Comparison of ENCODE assay signal across 8 cellular contexts in genomic region chr3:97658670-97659285, GRCh38.
A peak's percentile ranks its signal among the peaks of the same experiment; 100 is the strongest.
DNase-seq lines count a peak whose midpoint lies in the region; ATAC-seq and TF ChIP-seq lines count a peak whose summit lies in the region.

No MANE protein-coding gene starts in this region.

- H3K4me3 ChIP-seq in aorta (ENCODE audit: low read length in 2 of 2): no peak overlapping the region

- no peak for ATAC-seq in activated CD8-positive, alpha-beta T cell treated with anti-CD3 and anti-CD28 coated beads for 36 hours
- ATAC-seq in activated CD8-positive, alpha-beta T cell treated with anti-CD3 and anti-CD28 coated beads, Interleukin-2, amount 10 ng/mL, durations not matched to agents 7 days and 5 days: no peak
- no peak for ATAC-seq in aorta (ENCODE audit: low FRiP score)

- peak; percentile 73 for TF ChIP-seq CTCF in activated CD8-positive, alpha-beta T cell treated with anti-CD3 and anti-CD28 coated beads for 36 hours (IDR thresholded peaks at IDR 0.05)

- no peaks in the 10 kb centered on the region for H3K9me3 ChIP-seq in aorta (ENCODE audit: control insufficient read depth, low read length)

- no peak for DNase-seq in activated CD8-positive, alpha-beta T cell treated with anti-CD3 and anti-CD28 coated beads for 36 hours
- no peak for DNase-seq in activated CD8-positive, alpha-beta T cell treated with anti-CD3 and anti-CD28 coated beads, Interleukin-2, amount 10 ng/mL, durations not matched to agents 7 days and 5 days
- DNase-seq in NCI-H1092 treated with DMSO at 0.1 percent for 48 hours (lab: John Stamatoyannopoulos, UW): peak; percentile 76
- peak; percentile 25 for DNase-seq in SW480 (ENCODE audit: low spot score)
- peak; percentile 29 for DNase-seq in iPS-NIHi11 (ENCODE audit: low spot score)
- DNase-seq in activated CD8-positive, alpha-beta memory T cell treated with anti-CD3 and anti-CD28 coated beads, Interleukin-2, amount 50 U/mL, for 4 hours: no peak
- DNase-seq in activated CD4-positive, CD25-positive, alpha-beta regulatory T cell (lab: John Stamatoyannopoulos, UW): no peak
- no peak for DNase-seq in aorta

- intact Hi-C loops in activated CD8-positive, alpha-beta T cell treated with anti-CD3 and anti-CD28 coated beads for 36 hours (cut with micrococcal nuclease): no loop called here
- intact Hi-C loops in aorta (cut with DNase I): loop anchor here in 1 of 2 donors (10.0 kb wide), 1 partner anchor 794 kb away; no protein-coding TSS in a partner anchor

- H3K9me3 Mint-ChIP-seq in activated CD8-positive, alpha-beta T cell treated with anti-CD3 and anti-CD28 coated beads for 36 hours: no peaks in the 10 kb centered on the region
- no peaks in the 10 kb centered on the region for H3K9me3 Mint-ChIP-seq in activated CD8-positive, alpha-beta T cell treated with anti-CD3 and anti-CD28 coated beads, Interleukin-2, amount 10 ng/mL, durations not matched to agents 7 days and 5 days (ENCODE audit: insufficient read depth)

- no peak overlapping the region for H3K27ac Mint-ChIP-seq in activated CD8-positive, alpha-beta T cell treated with anti-CD3 and anti-CD28 coated beads for 36 hours
- no peak overlapping the region for H3K27ac Mint-ChIP-seq in activated CD8-positive, alpha-beta T cell treated with anti-CD3 and anti-CD28 coated beads, Interleukin-2, amount 10 ng/mL, durations not matched to agents 7 days and 5 days

- POLR2A ChIA-PET in activated CD8-positive, alpha-beta T cell treated with anti-CD3 and anti-CD28 coated beads for 36 hours (lab: Charles Lee): no interaction called here
- POLR2A ChIA-PET in activated CD8-positive, alpha-beta T cell treated with anti-CD3 and anti-CD28 coated beads, Interleukin-2, amount 10 ng/mL, durations not matched to agents 7 days and 5 days (lab: Charles Lee): no interaction called here

- H3K36me3 Mint-ChIP-seq in activated CD8-positive, alpha-beta T cell treated with anti-CD3 and anti-CD28 coated beads for 36 hours (ENCODE audit: low read depth): no peaks in the 10 kb centered on the region
- H3K36me3 Mint-ChIP-seq in activated CD8-positive, alpha-beta T cell treated with anti-CD3 and anti-CD28 coated beads, Interleukin-2, amount 10 ng/mL, durations not matched to agents 7 days and 5 days (ENCODE audit: low read depth): no peaks in the 10 kb centered on the region

- H3K4me1 ChIP-seq in aorta (ENCODE audit: control insufficient read depth in 1 of 2, insufficient read depth in 2 of 2, low read length in 2 of 2): no peaks in the 10 kb centered on the region

- 41 to 48% methylated on average over 3 of the region's 3 CpGs for WGBS in aorta, 2 donors

- no peaks in the 10 kb centered on the region for H3K27me3 ChIP-seq in aorta (ENCODE audit: control insufficient read depth in 1 of 2, insufficient read depth in 2 of 2, low read length in 1 of 2)

- H3K36me3 ChIP-seq in aorta (ENCODE audit: control insufficient read depth in 1 of 2, insufficient read depth in 2 of 2, low read length in 1 of 2): no peaks in the 10 kb centered on the region

- H3K4me3 Mint-ChIP-seq in activated CD8-positive, alpha-beta T cell treated with anti-CD3 and anti-CD28 coated beads for 36 hours: no peak overlapping the region
- no peak overlapping the region for H3K4me3 Mint-ChIP-seq in activated CD8-positive, alpha-beta T cell treated with anti-CD3 and anti-CD28 coated beads, Interleukin-2, amount 10 ng/mL, durations not matched to agents 7 days and 5 days

- H3K27me3 Mint-ChIP-seq in activated CD8-positive, alpha-beta T cell treated with anti-CD3 and anti-CD28 coated beads for 36 hours: peaks cover 2% of the 10 kb centered on the region
- H3K27me3 Mint-ChIP-seq in activated CD8-positive, alpha-beta T cell treated with anti-CD3 and anti-CD28 coated beads, Interleukin-2, amount 10 ng/mL, durations not matched to agents 7 days and 5 days (ENCODE audit: low read depth): no peaks in the 10 kb centered on the region

- CTCF ChIA-PET in activated CD8-positive, alpha-beta T cell treated with anti-CD3 and anti-CD28 coated beads for 36 hours (lab: Charles Lee): no interaction called here
- CTCF ChIA-PET in activated CD8-positive, alpha-beta T cell treated with anti-CD3 and anti-CD28 coated beads, Interleukin-2, amount 10 ng/mL, durations not matched to agents 7 days and 5 days (lab: Charles Lee): interaction anchor here (1.4 kb wide), 1 partner anchor 11 kb away, joined by 3 read pairs; no protein-coding TSS in a partner anchor

- no peaks in the 10 kb centered on the region for H3K4me1 Mint-ChIP-seq in activated CD8-positive, alpha-beta T cell treated with anti-CD3 and anti-CD28 coated beads for 36 hours (ENCODE audit: low read depth)
- no peaks in the 10 kb centered on the region for H3K4me1 Mint-ChIP-seq in activated CD8-positive, alpha-beta T cell treated with anti-CD3 and anti-CD28 coated beads, Interleukin-2, amount 10 ng/mL, durations not matched to agents 7 days and 5 days (ENCODE audit: low read depth)

- no peak overlapping the region for H3K27ac ChIP-seq in aorta (ENCODE audit: low read depth in 1 of 2, low read length in 2 of 2)

Comparison
In these comparisons a context has a peak if more than half of its experiments do, and no peak if none do; other contexts are left out.
1. DNase-seq: peak in NCI-H1092 treated with DMSO at 0.1 percent for 48 hours (single experiment), SW480 (single experiment) and iPS-NIHi11 (single experiment); none in activated CD8-positive, alpha-beta T cell treated with anti-CD3 and anti-CD28 coated beads for 36 hours (single experiment), activated CD8-positive, alpha-beta T cell treated with anti-CD3 and anti-CD28 coated beads, Interleukin-2, amount 10 ng/mL, durations not matched to agents 7 days and 5 days (single experiment), activated CD8-positive, alpha-beta memory T cell treated with anti-CD3 and anti-CD28 coated beads, Interleukin-2, amount 50 U/mL, for 4 hours (single experiment), activated CD4-positive, CD25-positive, alpha-beta regulatory T cell (0 of 4) and aorta (0 of 2).